ENCODE assay signal across 8 cellular contexts in the genomic region with DNA sequence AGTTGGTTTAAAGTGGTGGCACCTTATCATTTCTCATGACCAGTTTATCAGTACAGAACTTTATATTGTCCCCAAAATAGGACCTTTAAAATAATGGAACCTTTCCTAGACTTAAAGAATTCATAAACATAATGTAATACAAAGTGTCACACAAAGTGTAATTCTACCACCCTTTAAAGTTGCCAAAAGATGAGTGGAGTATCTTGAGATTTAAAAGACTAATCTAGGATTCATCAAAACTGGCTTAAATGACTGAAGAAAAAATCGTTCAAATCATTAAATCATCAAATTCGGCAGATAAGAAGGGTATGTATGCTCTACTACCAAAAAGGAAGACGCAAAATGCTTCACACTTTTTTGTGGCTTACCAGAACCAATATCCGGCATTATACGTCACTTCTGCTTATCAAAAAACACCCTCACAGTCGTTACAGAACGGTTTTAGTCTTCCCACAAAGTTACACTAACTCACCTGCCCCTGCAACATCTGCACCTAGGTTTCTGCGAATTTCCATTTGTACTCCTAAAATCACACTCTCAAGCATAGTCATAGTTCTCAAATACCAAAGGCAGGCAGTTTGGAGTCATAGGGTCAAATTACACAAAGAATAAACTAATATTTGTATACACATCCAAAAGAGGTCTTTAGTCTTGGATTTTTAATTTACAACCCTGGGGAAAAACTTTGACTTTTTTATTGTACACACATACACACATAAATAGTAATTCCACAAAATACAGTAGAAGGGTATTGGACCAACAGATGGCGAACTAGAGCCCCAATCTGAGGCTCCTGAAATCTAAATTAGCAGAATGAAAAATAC. TPM values are rescaled to one million over a fixed set of nuclear protein-coding genes. Genes with fewer than 3 reads are reported as not detected.
A peak's percentile ranks its signal among the peaks of the same experiment; 100 is the strongest.
DNase-seq lines count a peak whose midpoint lies in the region; ATAC-seq and TF ChIP-seq lines count a peak whose summit lies in the region.

No MANE protein-coding gene starts in this region.

- peak overlapping the region; percentile 79 to 94 (median 90) for H3K4me3 Mint-ChIP-seq in CD8-positive, alpha-beta memory T cell
- peak overlapping the region; percentile 80 to 92 (median 87) for H3K4me3 Mint-ChIP-seq in immature natural killer cell

- RAD21 ChIA-PET in HCT116 (lab: Charles Lee; ENCODE audit: low non-redundant PET in 1 of 2, low total read pairs in 2 of 2, uncharacterized antibody in 2 of 2, unreplicated experiment in 2 of 2) = no interaction called here

- intact Hi-C loops in HCT116 (cut with micrococcal nuclease) = loop anchor here (5.0 kb wide), 1 partner anchor 192 kb away; no protein-coding TSS in a partner anchor
- intact Hi-C loops in Panc1 (cut with micrococcal nuclease; ENCODE audit: unreplicated experiment) = loop anchor here (2.0 to 10.0 kb wide), 2 partner anchors 18 to 150 kb away; no protein-coding TSS in a partner anchor

- peaks cover 28% of the 10 kb centered on the region; the same call in 1 of the 2 replicates for H4K20me1 ChIP-seq in HCT116 (ENCODE audit: insufficient read depth)

- H3K4me1 Mint-ChIP-seq in CD8-positive, alpha-beta memory T cell = peaks cover 50 to 73% (median 64%) of the 10 kb centered on the region in 3 donors
- H3K4me1 Mint-ChIP-seq in immature natural killer cell = peaks cover 40 to 56% of the 10 kb centered on the region in 2 donors

- no peaks in the 10 kb centered on the region for H3K36me3 ChIP-seq in CD8-positive, alpha-beta memory T cell (ENCODE audit: insufficient read depth, low read length)
- no peaks in the 10 kb centered on the region for H3K36me3 ChIP-seq in HCT116 (ENCODE audit: control insufficient read depth in 1 of 2, insufficient read depth in 2 of 2, low read length in 2 of 2)
- peaks cover 9% of the 10 kb centered on the region; the same call in 1 of the 2 replicates for H3K36me3 ChIP-seq in Panc1 (ENCODE audit: control insufficient read depth, insufficient read depth, low read length)
- no peaks in the 10 kb centered on the region for H3K36me3 ChIP-seq in adipocyte (ENCODE audit: control insufficient read depth, insufficient read depth, low read length, severe bottlenecking)

- peak overlapping the region; percentile 92 to 99 (median 98) for H3K27ac Mint-ChIP-seq in CD8-positive, alpha-beta memory T cell
- H3K27ac Mint-ChIP-seq in immature natural killer cell = peak overlapping the region; percentile 94 to 98 (median 98)

- no peaks in the 10 kb centered on the region for H3K27me3 ChIP-seq in CD8-positive, alpha-beta memory T cell (ENCODE audit: insufficient read depth, low read length, poor library complexity, severe bottlenecking)
- no peaks in the 10 kb centered on the region for H3K27me3 ChIP-seq in HCT116 (ENCODE audit: insufficient read depth, low read length)
- no peaks in the 10 kb centered on the region for H3K27me3 ChIP-seq in Panc1 (ENCODE audit: control insufficient read depth, insufficient read depth, low read length)
- H3K27me3 ChIP-seq in adipocyte (replicated peaks; ENCODE audit: control insufficient read depth, insufficient read depth, low read length) = no peaks in the 10 kb centered on the region

- no peak for TF ChIP-seq POLR2A in HCT116 (IDR thresholded peaks at IDR 0.05; ENCODE audit: borderline replicate concordance, extremely low read depth, insufficient read depth, insufficient read length)

- in situ Hi-C loops in Panc1 (cut with HindIII; ENCODE audit: low pct_unique_long_range_greater_than_20kb, low sequenced_read_pairs) = no loop called here

- peak; percentile 44 to 90 (median 82) for DNase-seq in CD8-positive, alpha-beta memory T cell
- DNase-seq in HCT116 (ENCODE audit: low read depth, low spot score) = peak; percentile 39
- peak; percentile 30 for DNase-seq in Panc1 (ENCODE audit: low read depth, low spot score)
- peak; percentile 88 for DNase-seq in adipocyte (ENCODE audit: low read depth)
- peak; percentile 85 to 91 (median 86) for DNase-seq in immature natural killer cell
- peak; percentile 28 to 53 (median 33) for DNase-seq in stimulated activated CD4-positive, alpha-beta T cell treated with anti-CD3 and anti-CD28 coated beads, TNF-alpha, amount 100 ng/mL, for 24 hours (ENCODE audit: low read depth in 3 of 3)
- no peak for DNase-seq in NCI-H146 treated with DMSO at 0.1 percent for 48 hours (lab: John Stamatoyannopoulos, UW; ENCODE audit: unreplicated experiment)

- H3K4me2 ChIP-seq in HCT116 (ENCODE audit: low read length) = peak overlapping the region; percentile 87

- H2AFZ ChIP-seq in HCT116 (ENCODE audit: low read depth, low read length, poor library complexity, severe bottlenecking) = no peak overlapping the region

- H3K9me3 Mint-ChIP-seq in CD8-positive, alpha-beta memory T cell = no peaks in the 10 kb centered on the region
- no peaks in the 10 kb centered on the region for H3K9me3 Mint-ChIP-seq in immature natural killer cell

- peaks cover 63% of the 10 kb centered on the region for H3K4me1 ChIP-seq in CD8-positive, alpha-beta memory T cell (ENCODE audit: insufficient read depth, low read length)
- H3K4me1 ChIP-seq in HCT116 (ENCODE audit: control insufficient read depth in 1 of 2, insufficient read depth in 2 of 2, low read length in 2 of 2) (peaks cover 15 to 34% of the 10 kb centered on the region in 2 experiments), Panc1 (ENCODE audit: control insufficient read depth, insufficient read depth, low read length) (peaks cover 35% of the 10 kb centered on the region), adipocyte (ENCODE audit: control insufficient read depth, insufficient read depth, low read length) (peaks cover 44% of the 10 kb centered on the region)

- H3K9ac ChIP-seq in HCT116 (ENCODE audit: low read length) = peak overlapping the region; percentile 75
- H3K9ac ChIP-seq in adipocyte (ENCODE audit: low read length) = peak overlapping the region; percentile 97

- POLR2A ChIA-PET in CD8-positive, alpha-beta memory T cell (lab: Charles Lee) = interaction anchor here (1.1 to 2.3 kb wide), 3 partner anchors 16 to 150 kb away, joined by 4 to 17 read pairs (median 16); no protein-coding TSS in a partner anchor
- POLR2A ChIA-PET in HCT116 (lab: Charles Lee) = no interaction called here
- POLR2A ChIA-PET in Panc1 (lab: Charles Lee) = no interaction called here

- TF ChIP-seq CTCF in HCT116 (IDR thresholded peaks at IDR 0.05 in 2 of 3, conservative IDR thresholded peaks at IDR 0.05 in 1 of 3; ENCODE audit: borderline replicate concordance in 1 of 3, insufficient read depth in 1 of 3, low read depth in 2 of 3, low read length in 2 of 3) (peak; percentile 65 to 76 (median 76); a peak in 5 of 6 replicates), Panc1 (IDR thresholded peaks at IDR 0.05) (peak; percentile 79; the same call in 1 of the 2 replicates)

- H3K27me3 Mint-ChIP-seq in CD8-positive, alpha-beta memory T cell = no peaks in the 10 kb centered on the region
- peaks cover 17 to 31% (median 28%) of the 10 kb centered on the region in 3 donors for H3K27me3 Mint-ChIP-seq in immature natural killer cell (ENCODE audit: low read depth in 3 of 3)

- BruUV-seq in HCT116 (replicated peaks; lab: Mats Ljungman, UMichigan) (TSS peak; percentile 67), Panc1 (replicated peaks; lab: Mats Ljungman, UMichigan) (TSS peak; percentile 81)

- ATAC-seq in HCT116 (no peak), Panc1 (no peak), HG03439 (IDR thresholded peaks at IDR 0.05; ENCODE audit: unreplicated experiment) (no peak)

- TF ChIP-seq RAD21 in HCT116 (IDR thresholded peaks at IDR 0.05; ENCODE audit: low read depth) = peak; percentile 58

- H3K79me2 ChIP-seq in HCT116 (ENCODE audit: insufficient read depth, low read length) = peaks cover 84% of the 10 kb centered on the region

- peak overlapping the region; percentile 71 for H3K4me3 ChIP-seq in CD8-positive, alpha-beta memory T cell (ENCODE audit: low read length)
- H3K4me3 ChIP-seq in HCT116 (replicated peaks in 1 of 2; ENCODE audit: low read depth in 1 of 2, low read length in 2 of 2) (peak overlapping the region; percentile 65 to 84), Panc1 (ENCODE audit: low read depth in 2 of 2, low read length in 2 of 2) (peak overlapping the region; percentile 76 to 87), adipocyte (ENCODE audit: low read length) (peak overlapping the region; percentile 93)

- peak overlapping the region; percentile 96 for H3K27ac ChIP-seq in CD8-positive, alpha-beta memory T cell (ENCODE audit: low read depth, low read length)
- H3K27ac ChIP-seq in HCT116 (ENCODE audit: low read depth, low read length) (peak overlapping the region; percentile 98; the same call in 1 of the 2 replicates), Panc1 (ENCODE audit: low read length) (peak overlapping the region; percentile 77)

- H3K36me3 Mint-ChIP-seq in CD8-positive, alpha-beta memory T cell = peaks cover 1 to 35% (median 3%) of the 10 kb centered on the region in 3 donors
- H3K36me3 Mint-ChIP-seq in immature natural killer cell = peaks cover 0 to 6% (median 4%) of the 10 kb centered on the region in 3 donors

- H3K9me3 ChIP-seq in CD8-positive, alpha-beta memory T cell (ENCODE audit: low read length) = no peaks in the 10 kb centered on the region
- no peaks in the 10 kb centered on the region for H3K9me3 ChIP-seq in HCT116 (ENCODE audit: control insufficient read depth in 1 of 2, insufficient read depth in 1 of 2, low read depth in 1 of 2, low read length in 2 of 2)
- H3K9me3 ChIP-seq in Panc1 (ENCODE audit: control insufficient read depth, insufficient read depth, low read depth, low read length) = no peaks in the 10 kb centered on the region
- no peaks in the 10 kb centered on the region for H3K9me3 ChIP-seq in adipocyte (ENCODE audit: control insufficient read depth, low read length)

- no peaks in the 10 kb centered on the region for H3K9me2 ChIP-seq in HCT116 (ENCODE audit: insufficient read depth)

- CTCF ChIA-PET in CD8-positive, alpha-beta memory T cell (lab: Charles Lee) = interaction anchor here (0.8 to 2.5 kb wide), 13 partner anchors 12 to 610 kb away, joined by 3 to 29 read pairs (median 8); no protein-coding TSS in a partner anchor
- CTCF ChIA-PET in HCT116 (lab: Charles Lee) (interaction anchor here (1.5 kb wide), 1 partner anchor 16 kb away, joined by 12 read pairs; no protein-coding TSS in a partner anchor), Panc1 (lab: Charles Lee) (interaction anchor here (1.0 to 1.3 kb wide), 2 partner anchors 18 to 19 kb away, joined by 4 to 5 read pairs; no protein-coding TSS in a partner anchor)

TF ChIP-seq in HCT116, 20 proteins besides CTCF, POLR2A, EP300 and RAD21 (continues in another document):
- TF ChIP-seq SRF (IDR thresholded peaks at IDR 0.05; ENCODE audit: low read depth) (peak; percentile 98; the same call in 1 of the 2 replicates), SIN3A (IDR thresholded peaks at IDR 0.05; ENCODE audit: low read depth) (no peak), CBX3 (IDR thresholded peaks at IDR 0.05; ENCODE audit: low read depth) (no peak), FOSL1 (IDR thresholded peaks at IDR 0.05; ENCODE audit: low read depth) (peak; percentile 23; the same call in 1 of the 2 replicates)

RNA-seq across cellular contexts. Expression of a gene that starts 1.4 kb away (rescaled TPM):
- 10 to 100 TPM; 69.2 to 70.7 TPM for total RNA-seq in CD8-positive, alpha-beta memory T cell
- 20.9 TPM for polyA plus RNA-seq in CD8-positive, alpha-beta memory T cell
- 77.5 TPM for total RNA-seq in HCT116 (2021; ENCODE audit: unreplicated experiment)
- 25.7 and 26.9 TPM in 2 replicates for polyA plus RNA-seq in HCT116 (2012)
- 55.5 TPM for total RNA-seq in Panc1 (2021; ENCODE audit: unreplicated experiment)
- polyA plus RNA-seq in Panc1 (2012; ENCODE audit: insufficient read length) = 20.8 TPM
- polyA plus RNA-seq in immature natural killer cell = 10 to 100 TPM in 1 of 3 donors, 1 to 10 TPM in 2; 3.3 to 21.9 (median 8.6) TPM
